ENCODE assay signal across 13 cellular contexts in the genomic region with DNA sequence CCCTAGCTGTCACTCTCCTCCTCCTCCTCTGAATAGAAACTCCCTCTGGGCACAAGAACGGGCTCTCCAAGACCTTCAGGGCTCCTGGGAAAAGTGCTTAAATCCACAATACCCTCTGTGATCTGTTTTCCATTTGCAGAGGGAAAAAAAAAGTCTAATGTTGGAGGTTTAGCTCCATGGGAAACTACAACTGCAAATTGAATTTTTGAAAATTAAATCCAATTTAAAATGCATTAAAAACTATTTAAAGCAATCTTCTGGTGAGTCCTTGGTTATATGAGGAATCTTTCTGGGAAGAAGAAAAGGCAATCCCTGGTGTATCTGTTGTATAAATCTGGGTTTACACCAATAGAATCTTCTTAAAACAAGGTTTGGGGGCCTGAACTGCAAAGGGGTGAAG.
"Had no signal": no experiment of that assay in that cellular context is flagged by ENCODE, and none has a peak within 500 bp of the region (broad histone marks: within the 10 kb centered on the region; RNA-seq: fewer than 3 reads in every experiment).

No MANE protein-coding gene starts in this region.

- H3K4me1 Mint-ChIP-seq: naive thymus-derived CD8-positive, alpha-beta T cell had no signal

- H3K27me3 ChIP-seq: esophagus muscularis mucosa, gastrocnemius medialis, heart right ventricle, ovary had no signal

- H3K4me3 ChIP-seq: esophagus muscularis mucosa, gastrocnemius medialis, heart right ventricle, mucosa of descending colon, ovary, smooth muscle cell had no signal

- H3K36me3 ChIP-seq: esophagus muscularis mucosa, gastrocnemius medialis, heart right ventricle, ovary had no signal

- DNase-seq: effector memory CD8-positive, alpha-beta T cell; gastrocnemius medialis; naive thymus-derived CD8-positive, alpha-beta T cell; stimulated activated CD4-positive, alpha-beta T cell treated with anti-CD3 and anti-CD28 coated beads, Interleukin-2, amount 100 ng/mL, for 48 hours; stimulated activated naive CD4-positive, alpha-beta T cell treated with Interleukin-2 at 50 U/mL for 16 hours; trophoblast cell had no signal

- H3K9me3 ChIP-seq: esophagus muscularis mucosa, gastrocnemius medialis, heart right ventricle, mucosa of descending colon, ovary had no signal

- H3K36me3 Mint-ChIP-seq: naive thymus-derived CD8-positive, alpha-beta T cell had no signal

- ATAC-seq: effector memory CD8-positive, alpha-beta T cell; gastrocnemius medialis; naive thymus-derived CD8-positive, alpha-beta T cell had no signal

- H3K4me3 Mint-ChIP-seq: effector memory CD8-positive, alpha-beta T cell; naive thymus-derived CD8-positive, alpha-beta T cell; neural crest cell had no signal

- H3K4me2 ChIP-seq: smooth muscle cell had no signal

- H3K27me3 Mint-ChIP-seq: effector memory CD8-positive, alpha-beta T cell had no signal

- H3K9me3 Mint-ChIP-seq: neural crest cell had no signal

- H3K27ac ChIP-seq: esophagus muscularis mucosa, gastrocnemius medialis, ovary had no signal

- H3K27ac Mint-ChIP-seq: effector memory CD8-positive, alpha-beta T cell; naive thymus-derived CD8-positive, alpha-beta T cell; progenitor cell of endocrine pancreas had no signal
